Comparison of ENCODE assay signal across 15 cellular contexts in genomic region chr6:43878823-43879495, GRCh38.
A peak's percentile ranks its signal among the peaks of the same experiment; 100 is the strongest.
DNase-seq lines count a peak whose midpoint lies in the region; ATAC-seq, FAIRE-seq and TF ChIP-seq lines count a peak whose summit lies in the region.
"Had no signal": no experiment of that assay in that cellular context is flagged by ENCODE, and none has a peak within 500 bp of the region (broad histone marks: within the 10 kb centered on the region; RNA-seq: fewer than 3 reads in every experiment).

No MANE protein-coding gene starts in this region.

- ATAC-seq in K562, result no peak
- no peak for ATAC-seq in HG03571 (IDR thresholded peaks at IDR 0.05; ENCODE audit: unreplicated experiment)
- no peak for ATAC-seq in GM19351 (IDR thresholded peaks at IDR 0.05; ENCODE audit: unreplicated experiment)

- CTCF ChIA-PET in MCF 10A (lab: Yijun Ruan, JAX) (interaction anchor here (0.8 kb wide), 1 partner anchor 23 kb away, joined by 5 read pairs; no protein-coding TSS in a partner anchor), mammary epithelial cell (lab: Charles Lee; ENCODE audit: low non-redundant PET) (no interaction called here), K562 (lab: Yijun Ruan, JAX; ENCODE audit: low intra/inter-chr PET ratio) (no interaction called here)

- no peaks in the 10 kb centered on the region for H3K27me3 ChIP-seq in mammary epithelial cell (ENCODE audit: insufficient read depth, low read length)
- no peaks in the 10 kb centered on the region for H3K27me3 ChIP-seq in K562 (ENCODE audit: control insufficient read depth in 2 of 2, insufficient read depth in 2 of 2, low read length in 2 of 2)
- no peaks in the 10 kb centered on the region for H3K27me3 ChIP-seq in thyroid gland
- H3K27me3 ChIP-seq: pancreas, suprapubic skin had no signal

- 71% methylated on average over 10 of the region's 11 CpGs for WGBS in mammary epithelial cell (ENCODE audit: low coverage, missing lambda C conversion rate)
- WGBS in K562 (ENCODE audit: insufficient coverage, low coverage, missing lambda C conversion rate), result 76% methylated on average over 10 of the region's 11 CpGs
- 38 to 83% methylated on average over 5 to 6 of the region's 11 CpGs for WGBS in thyroid gland, 2 donors

- FAIRE-seq in K562 (lab: Jason Lieb, UNC), result no peak
- FAIRE-seq: G401.6, kidney, pancreas had no signal

- H3K4me1 ChIP-seq in mammary epithelial cell (ENCODE audit: insufficient read depth, low read length) (no peaks in the 10 kb centered on the region), K562 (replicated peaks in 1 of 2; ENCODE audit: control insufficient read depth in 2 of 2, insufficient read depth in 2 of 2, low read length in 2 of 2) (peaks cover 24 to 28% of the 10 kb centered on the region in 2 experiments; a peak in 4 of 5 replicates), thyroid gland (peaks cover 53 to 60% of the 10 kb centered on the region in 2 donors)

- in situ Hi-C loops in mammary epithelial cell (cut with MboI; ENCODE audit: low sequenced_read_pairs in 2 of 2), result no loop called here
- in situ Hi-C loops in K562 (cut with MboI), result no loop called here

- H3K4me3 ChIP-seq in mammary epithelial cell (replicated peaks in 1 of 3; ENCODE audit: insufficient read depth in 1 of 3, low read depth in 2 of 3, low read length in 3 of 3) (no peak overlapping the region), K562 (no peak overlapping the region), thyroid gland (replicated peaks in 1 of 3) (no peak overlapping the region)
- H3K4me3 ChIP-seq: pancreas, suprapubic skin had no signal

- no peaks in the 10 kb centered on the region for H3K36me3 ChIP-seq in mammary epithelial cell (ENCODE audit: insufficient read depth, low read length)
- H3K36me3 ChIP-seq in K562 (ENCODE audit: control insufficient read depth, insufficient read depth, low read length), result no peaks in the 10 kb centered on the region
- no peaks in the 10 kb centered on the region for H3K36me3 ChIP-seq in thyroid gland
- H3K36me3 ChIP-seq: pancreas, suprapubic skin had no signal

- no peak for TF ChIP-seq EP300 in K562 (IDR thresholded peaks at IDR 0.05; ENCODE audit: low read length)

- no peak overlapping the region for H2AFZ ChIP-seq in mammary epithelial cell (ENCODE audit: low read depth, low read length)
- no peak overlapping the region for H2AFZ ChIP-seq in K562 (ENCODE audit: low read depth, low read length)

- POLR2A ChIA-PET in MCF 10A (lab: Yijun Ruan, JAX), result no interaction called here
- POLR2A ChIA-PET in K562 (lab: Yijun Ruan, JAX), result interaction anchor here (0.6 to 1.6 kb wide), 6 partner anchors 9 to 207 kb away, joined by 3 to 6 read pairs (median 4); partner anchors contain the start of gene VEGFA

- H3K27ac Mint-ChIP-seq in MCF 10A (ENCODE audit: low read depth, unreplicated experiment), result no peak overlapping the region
- H3K27ac Mint-ChIP-seq: WTC11 had no signal

- TF ChIP-seq POLR2A in K562 (conservative IDR thresholded peaks at IDR 0.05), result no peak
- TF ChIP-seq POLR2A in thyroid gland (IDR thresholded peaks at IDR 0.05), result no peak

- H3K79me2 ChIP-seq in mammary epithelial cell (ENCODE audit: insufficient read depth, low read length), result no peaks in the 10 kb centered on the region
- H3K79me2 ChIP-seq in K562 (ENCODE audit: control insufficient read depth, insufficient read depth, low read length), result no peaks in the 10 kb centered on the region

- dilution Hi-C loops in mammary epithelial cell (cut with HindIII; ENCODE audit: low sequenced_read_pairs), result no loop called here

- intact Hi-C loops in MCF 10A (cut with micrococcal nuclease), result no loop called here
- intact Hi-C loops in mammary epithelial cell (cut with micrococcal nuclease), result no loop called here
- intact Hi-C loops in K562 (cut with micrococcal nuclease), result no loop called here
- intact Hi-C loops in thyroid gland (cut with DNase I), result no loop called here

- H4K20me1 ChIP-seq in mammary epithelial cell (ENCODE audit: insufficient read depth, low read length) (no peaks in the 10 kb centered on the region), K562 (replicated peaks; ENCODE audit: control insufficient read depth, insufficient read depth, low read length) (no peaks in the 10 kb centered on the region)

- H3K36me3 Mint-ChIP-seq in MCF 10A (ENCODE audit: insufficient read depth, unreplicated experiment), result no peaks in the 10 kb centered on the region
- H3K36me3 Mint-ChIP-seq: WTC11 had no signal

- no peak overlapping the region for H3K27ac ChIP-seq in mammary epithelial cell (ENCODE audit: insufficient read depth, low read depth, low read length)
- H3K27ac ChIP-seq in K562 (ENCODE audit: extremely low read depth, low read depth, low read length), result no peak overlapping the region
- H3K27ac ChIP-seq in thyroid gland, result peak overlapping the region in 2 of 3 donors; percentile 48 to 81
- H3K27ac ChIP-seq: pancreas, suprapubic skin had no signal

- no peak for TF ChIP-seq CTCF in MCF 10A (IDR thresholded peaks at IDR 0.05; ENCODE audit: unreplicated experiment)
- no peak for TF ChIP-seq CTCF in mammary epithelial cell (conservative IDR thresholded peaks at IDR 0.05 in 1 of 2, IDR thresholded peaks at IDR 0.05 in 1 of 2; ENCODE audit: extremely low read depth in 1 of 2, insufficient read depth in 1 of 2, low read depth in 1 of 2, low read length in 2 of 2)
- no peak for TF ChIP-seq CTCF in K562 (IDR thresholded peaks at IDR 0.05 in 2 of 3, conservative IDR thresholded peaks at IDR 0.05 in 1 of 3; ENCODE audit: insufficient read depth in 2 of 3, low read depth in 1 of 3, low read length in 3 of 3)
- no peak for TF ChIP-seq CTCF in thyroid gland (IDR thresholded peaks at IDR 0.05)

- DNase-seq in MCF 10A (ENCODE audit: unreplicated experiment) (peak; percentile 18), mammary epithelial cell (no peak), K562 (ENCODE audit: extremely low read depth in 1 of 4, low spot score in 3 of 4) (no peak), left kidney (ENCODE audit: low read depth, low spot score) (peak; percentile 41), thyroid gland (peak; percentile 84 to 86), NOMO-1 treated with dmso at 0.1 percent for 144 hours (lab: John Stamatoyannopoulos, UW; ENCODE audit: unreplicated experiment) (no peak)
- DNase-seq: activated T-cell treated with anti-CD3 and anti-CD28 coated beads for 4 hours, NCI-H2081 treated with DMSO at 0.1 percent for 48 hours had no signal

- H3K4me2 ChIP-seq in mammary epithelial cell (ENCODE audit: insufficient read depth, low read depth, low read length), result no peak overlapping the region
- no peak overlapping the region for H3K4me2 ChIP-seq in K562 (ENCODE audit: insufficient read depth, low read length)

- no peaks in the 10 kb centered on the region for H3K9me3 Mint-ChIP-seq in MCF 10A (ENCODE audit: unreplicated experiment)
- H3K9me3 Mint-ChIP-seq: WTC11 had no signal

- H3K4me3 Mint-ChIP-seq in MCF 10A (ENCODE audit: unreplicated experiment), result no peak overlapping the region
- H3K4me3 Mint-ChIP-seq: WTC11 had no signal

- no peaks in the 10 kb centered on the region for H3K4me1 Mint-ChIP-seq in MCF 10A (ENCODE audit: insufficient read depth, unreplicated experiment)

- BruUV-seq in MCF 10A (replicated peaks; lab: Mats Ljungman, UMichigan), result no TSS peak
- no TSS peak for BruUV-seq in mammary epithelial cell (replicated peaks; lab: Mats Ljungman, UMichigan)
- BruUV-seq in K562 (replicated peaks; lab: Mats Ljungman, UMichigan), result no TSS peak

- H3K27me3 Mint-ChIP-seq in MCF 10A (ENCODE audit: insufficient read depth, unreplicated experiment), result no peaks in the 10 kb centered on the region

- TF ChIP-seq RAD21 in K562 (CRISPR knock-in tag; conservative IDR thresholded peaks at IDR 0.05 in 1 of 2, IDR thresholded peaks at IDR 0.05 in 1 of 2), result no peak

- H3K9ac ChIP-seq in mammary epithelial cell (ENCODE audit: insufficient read depth, low read length) (no peak overlapping the region), K562 (ENCODE audit: insufficient read depth in 1 of 2, low read depth in 2 of 2, low read length in 2 of 2) (peak overlapping the region in 1 of 2 experiments; percentile 69; a peak in 2 of 4 replicates)

- H3K9me3 ChIP-seq in mammary epithelial cell (replicated peaks; ENCODE audit: insufficient read depth, low read length) (no peaks in the 10 kb centered on the region), K562 (replicated peaks; ENCODE audit: control insufficient read depth, insufficient read depth, low read depth, low read length) (no peaks in the 10 kb centered on the region), thyroid gland (no peaks in the 10 kb centered on the region)
- H3K9me3 ChIP-seq: pancreas, suprapubic skin had no signal

- no peaks in the 10 kb centered on the region for H3K9me1 ChIP-seq in K562 (ENCODE audit: control insufficient read depth, insufficient read depth, low read length)

TF ChIP-seq in K562, 482 proteins besides CTCF, POLR2A, EP300 and RAD21:
- TF ChIP-seq ZNF740 (CRISPR knock-in tag; IDR thresholded peaks at IDR 0.05), result 0 out of 2 replicates have a peak, but pooled peaks have one; percentile 22
- TF ChIP-seq ZNF740 (tag; IDR thresholded peaks at IDR 0.05), result no peak
- no peak for TF ChIP-seq CREB3L1 (IDR thresholded peaks at IDR 0.05; ENCODE audit: borderline replicate concordance, low read depth)
TF ChIP-seq in K562: peak in this region for 1.

Comparison
In these comparisons a context has a peak if more than half of its experiments do, and no peak if none do; other contexts are left out.
1. DNase-seq: peak in MCF 10A (single experiment), left kidney (single experiment) and thyroid gland (2 of 2); none in mammary epithelial cell (single experiment), K562 (0 of 4) and NOMO-1 treated with dmso at 0.1 percent for 144 hours (single experiment).
2. H3K27ac ChIP-seq: peak in thyroid gland (2 of 3); none in mammary epithelial cell (single experiment) and K562 (single experiment).